In the genomic region with DNA sequence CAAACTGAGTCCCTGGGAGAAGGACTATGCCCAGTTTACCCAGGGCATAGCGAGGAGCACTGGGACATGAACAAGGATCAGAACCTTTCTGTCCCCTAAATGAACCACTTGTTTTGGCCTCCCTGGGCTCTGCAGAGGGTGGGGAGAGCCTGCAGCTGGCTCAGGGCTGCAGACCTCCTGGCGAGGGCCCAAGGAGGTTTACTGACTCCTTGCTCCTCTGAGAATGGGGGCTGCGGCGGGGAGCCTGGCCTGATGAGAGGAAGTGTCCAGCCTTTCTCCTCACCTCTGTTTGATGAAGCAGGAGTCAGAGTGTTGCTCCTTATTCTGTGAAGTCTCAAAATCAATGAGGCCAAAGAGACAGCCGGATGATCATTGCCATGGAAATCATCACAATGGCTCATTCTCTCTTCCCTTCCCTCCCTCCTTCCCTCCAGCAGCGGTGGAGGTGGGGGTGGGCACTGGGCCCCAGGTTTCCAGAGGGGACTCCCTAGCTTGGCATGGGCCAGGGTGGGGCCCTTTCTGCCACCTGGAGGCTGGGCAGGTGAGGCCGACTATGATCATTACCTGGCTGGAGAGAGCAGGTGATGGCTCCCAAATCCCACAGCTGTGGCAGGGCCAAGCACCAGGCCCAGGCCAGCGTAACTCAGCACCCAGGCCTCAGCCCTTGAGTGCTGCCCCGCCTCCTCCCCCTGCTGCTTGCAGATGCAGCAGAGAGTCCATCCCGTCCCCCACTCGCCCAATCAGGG, we compare ENCODE assay signal across 20 cellular contexts.
DNase-seq lines count a peak whose midpoint lies in the region; ATAC-seq lines count a peak whose summit lies in the region.
"Had no signal": no experiment of that assay in that cellular context is flagged by ENCODE, and none has a peak within 500 bp of the region (broad histone marks: within the 10 kb centered on the region; RNA-seq: fewer than 3 reads in every experiment).

No MANE protein-coding gene starts in this region.

- no peak overlapping the region for H3K4me3 Mint-ChIP-seq in activated T-cell treated with anti-CD3 and anti-CD28 coated beads, Interleukin-2, amount 50 U/mL, for 24 hours
- H3K4me3 Mint-ChIP-seq in T-helper 2 cell treated with Interferon-gamma antibody and Interleukin-4, amounts not matched to agents 5 μg/mL and 100 μg/mL, for 36 hours, result no peak overlapping the region
- H3K4me3 Mint-ChIP-seq: IgD-negative memory B cell had no signal

- no peak overlapping the region for H3K27ac Mint-ChIP-seq in activated T-cell treated with anti-CD3 and anti-CD28 coated beads, Interleukin-2, amount 50 U/mL, for 24 hours
- H3K27ac Mint-ChIP-seq in T-helper 2 cell treated with Interferon-gamma antibody and Interleukin-4, amounts not matched to agents 5 μg/mL and 100 μg/mL, for 36 hours, result no peak overlapping the region
- H3K27ac Mint-ChIP-seq: CD4-positive, alpha-beta memory T cell; IgD-negative memory B cell had no signal

- peak overlapping the region; percentile 84 for H3K27ac ChIP-seq in caudate nucleus (ENCODE audit: low read depth, low read length)

- H3K4me1 Mint-ChIP-seq in activated T-cell treated with anti-CD3 and anti-CD28 coated beads, Interleukin-2, amount 50 U/mL, for 24 hours (ENCODE audit: low read depth), result no peaks in the 10 kb centered on the region
- no peaks in the 10 kb centered on the region for H3K4me1 Mint-ChIP-seq in T-helper 2 cell treated with Interferon-gamma antibody and Interleukin-4, amounts not matched to agents 5 μg/mL and 100 μg/mL, for 36 hours (ENCODE audit: low read depth)
- H3K4me1 Mint-ChIP-seq: CD4-positive, alpha-beta memory T cell; IgD-negative memory B cell had no signal

- H3K9me3 Mint-ChIP-seq in activated T-cell treated with anti-CD3 and anti-CD28 coated beads, Interleukin-2, amount 50 U/mL, for 24 hours, result no peaks in the 10 kb centered on the region
- H3K9me3 Mint-ChIP-seq in T-helper 2 cell treated with Interferon-gamma antibody and Interleukin-4, amounts not matched to agents 5 μg/mL and 100 μg/mL, for 36 hours, result no peaks in the 10 kb centered on the region

- H3K27me3 Mint-ChIP-seq in activated T-cell treated with anti-CD3 and anti-CD28 coated beads, Interleukin-2, amount 50 U/mL, for 24 hours, result no peaks in the 10 kb centered on the region
- peaks cover 4% of the 10 kb centered on the region for H3K27me3 Mint-ChIP-seq in T-helper 2 cell treated with Interferon-gamma antibody and Interleukin-4, amounts not matched to agents 5 μg/mL and 100 μg/mL, for 36 hours (ENCODE audit: low read depth)

- H3K36me3 Mint-ChIP-seq in activated T-cell treated with anti-CD3 and anti-CD28 coated beads, Interleukin-2, amount 50 U/mL, for 24 hours (ENCODE audit: low read depth), result no peaks in the 10 kb centered on the region
- H3K36me3 Mint-ChIP-seq in T-helper 2 cell treated with Interferon-gamma antibody and Interleukin-4, amounts not matched to agents 5 μg/mL and 100 μg/mL, for 36 hours (ENCODE audit: low read depth), result no peaks in the 10 kb centered on the region
- H3K36me3 Mint-ChIP-seq: CD4-positive, alpha-beta memory T cell; IgD-negative memory B cell had no signal

- no peak for ATAC-seq in GM18867 (IDR thresholded peaks at IDR 0.05; ENCODE audit: unreplicated experiment)
- ATAC-seq: GM12878 had no signal

- peak; percentile 14 for DNase-seq in NCI-H345 (lab: John Stamatoyannopoulos, UW)
- DNase-seq in NCI-H345 treated with DMSO at 0.1 percent for 48 hours (lab: John Stamatoyannopoulos, UW; ENCODE audit: unreplicated experiment), result no peak
- peak in 38 of 61 donors; percentile 18 to 72 (median 49) for DNase-seq in caudate nucleus (lab: John Stamatoyannopoulos, UW)
- peak; percentile 51 for DNase-seq in inferior parietal cortex (ENCODE audit: extremely low spot score)
- peak; percentile 74 for DNase-seq in putamen (ENCODE audit: low spot score)
- no peak for DNase-seq in activated T-cell treated with anti-CD3 and anti-CD28 coated beads, Interleukin-2, amount 50 U/mL, for 24 hours
- no peak for DNase-seq in T-helper 2 cell treated with Interferon-gamma antibody and Interleukin-4, amounts not matched to agents 5 μg/mL and 100 μg/mL, for 36 hours (ENCODE audit: low spot score)
- DNase-seq: CD4-positive, alpha-beta memory T cell; DMS53; EL; GOT3; Karpas-422; NCI-H1436 treated with DMSO at 0.1 percent for 48 hours; NCI-H2029; NCI-H526; OCI-M1; Right ventricle myocardium superior had no signal

Comparison
In these comparisons a context has a peak if more than half of its experiments do, and no peak if none do; other contexts are left out.
1. DNase-seq: peak in NCI-H345 (single experiment), caudate nucleus (38 of 61), inferior parietal cortex (single experiment) and putamen (single experiment); none in NCI-H345 treated with DMSO at 0.1 percent for 48 hours (single experiment), activated T-cell treated with anti-CD3 and anti-CD28 coated beads, Interleukin-2, amount 50 U/mL, for 24 hours (single experiment) and T-helper 2 cell treated with Interferon-gamma antibody and Interleukin-4, amounts not matched to agents 5 μg/mL and 100 μg/mL, for 36 hours (single experiment).